8 cellular contexts compared by ENCODE assay signal in genomic region chr7:29955799-29956476, GRCh38. TPM values are rescaled to one million over a fixed set of nuclear protein-coding genes. Genes with fewer than 3 reads are reported as not detected.
A peak's percentile ranks its signal among the peaks of the same experiment; 100 is the strongest.
DNase-seq lines count a peak whose midpoint lies in the region; ATAC-seq, FAIRE-seq and TF ChIP-seq lines count a peak whose summit lies in the region.

No MANE protein-coding gene starts in this region.

- SMC1A ChIA-PET in GM12878 (lab: Charles Lee; ENCODE audit: uncharacterized antibody, unreplicated experiment): interaction anchor here (1.1 to 2.9 kb wide), 7 partner anchors 13 to 106 kb away, joined by 3 to 19 read pairs (median 4); no protein-coding TSS in a partner anchor

- H3K79me2 ChIP-seq in DOHH2 (ENCODE audit: control insufficient read depth, low read length): peaks cover 3% of the 10 kb centered on the region; the same call in 1 of the 2 replicates
- H3K79me2 ChIP-seq in GM12878 (ENCODE audit: control insufficient read depth, insufficient read depth, low read length): peaks cover 3% of the 10 kb centered on the region; the same call in 1 of the 2 replicates

- no peak for TF ChIP-seq EP300 in GM12878 (IDR thresholded peaks at IDR 0.05; ENCODE audit: borderline replicate concordance in 1 of 2, control insufficient read depth in 1 of 2, low read depth in 2 of 2, low read length in 2 of 2)

- H3K4me3 ChIP-seq in DOHH2 (ENCODE audit: low read length) (no peak overlapping the region), HL-60 (replicated peaks; ENCODE audit: insufficient read depth, low read length) (no peak overlapping the region), GM12878 (no peak overlapping the region), tibial artery (no peak overlapping the region)

- intact Hi-C loops in GM12878 (cut with micrococcal nuclease; ENCODE audit: unreplicated experiment): loop anchor here (2.0 kb wide), 1 partner anchor 107 kb away; no protein-coding TSS in a partner anchor
- intact Hi-C loops in tibial artery (cut with DNase I; ENCODE audit: low total_unique reads): no loop called here

- peak; percentile 58 to 88 for DNase-seq in HL-60 (ENCODE audit: low read depth in 1 of 2, low spot score in 1 of 2)
- no peak for DNase-seq in GM12878 (ENCODE audit: low read depth, low spot score)
- DNase-seq in SHP77 (lab: John Stamatoyannopoulos, UW): no peak
- DNase-seq in tibial artery: no peak
- no peak for DNase-seq in NCI-H2107 (lab: John Stamatoyannopoulos, UW)
- no peak for DNase-seq in NCI-H2171 (lab: John Stamatoyannopoulos, UW)

- TF ChIP-seq CTCF in DOHH2 (IDR thresholded peaks at IDR 0.05; ENCODE audit: low read depth, low read length, poor library complexity, severe bottlenecking) (peak; percentile 15), HL-60 (IDR thresholded peaks at IDR 0.05; ENCODE audit: insufficient read depth, low read length) (no peak), GM12878 (IDR thresholded peaks at IDR 0.05 in 2 of 3, conservative IDR thresholded peaks at IDR 0.05 in 1 of 3; ENCODE audit: control insufficient read depth in 2 of 3, extremely low read depth in 1 of 3, insufficient read depth in 1 of 3, low read depth in 3 of 3, low read length in 3 of 3) (no peak), tibial artery (IDR thresholded peaks at IDR 0.05) (no peak)

- H3F3A ChIP-seq in DOHH2 (ENCODE audit: control insufficient read depth, insufficient read depth): peaks cover 3% of the 10 kb centered on the region; the same call in 1 of the 2 replicates

- peak overlapping the region; percentile 37; the same call in 1 of the 2 replicates for H2AFZ ChIP-seq in GM12878 (ENCODE audit: control insufficient read depth, low read depth, low read length)

- ATAC-seq in GM19455 (IDR thresholded peaks at IDR 0.05; ENCODE audit: unreplicated experiment) (peak; percentile 63), GM12878 (peak; percentile 83)

- no peaks in the 10 kb centered on the region for H3K27me3 ChIP-seq in DOHH2 (ENCODE audit: control insufficient read depth, low read length)
- H3K27me3 ChIP-seq in HL-60 (ENCODE audit: insufficient read depth, poor library complexity, severe bottlenecking): no peaks in the 10 kb centered on the region
- no peaks in the 10 kb centered on the region for H3K27me3 ChIP-seq in GM12878 (replicated peaks in 1 of 2; ENCODE audit: control insufficient read depth in 2 of 2, insufficient read depth in 2 of 2, low read length in 1 of 2)
- H3K27me3 ChIP-seq in tibial artery: no peaks in the 10 kb centered on the region

- CTCF ChIA-PET in GM12878 (lab: Yijun Ruan, JAX): interaction anchor here (0.6 to 4.2 kb wide), 10 partner anchors 10 to 417 kb away, joined by 3 to 42 read pairs (median 4); no protein-coding TSS in a partner anchor

- BruUV-seq in GM12878 (replicated peaks; lab: Mats Ljungman, UMichigan): no TSS peak

- POLR2A ChIA-PET in GM12878 (lab: Charles Lee): interaction anchor here (1.5 kb wide), 1 partner anchor 73 kb away, joined by 4 read pairs; no protein-coding TSS in a partner anchor

- no peak for TF ChIP-seq POLR2A in GM12878 (IDR thresholded peaks at IDR 0.05; ENCODE audit: low read depth, low read length)

- RAD21 ChIA-PET in GM12878 (lab: Charles Lee; ENCODE audit: unreplicated experiment): interaction anchor here (0.9 to 2.4 kb wide), 4 partner anchors 75 to 119 kb away, joined by 3 to 14 read pairs (median 3); no protein-coding TSS in a partner anchor

- H3K9ac ChIP-seq in GM12878 (ENCODE audit: control insufficient read depth, insufficient read depth, low read length): no peak overlapping the region; the same call in 1 of the 2 replicates

- no peak for FAIRE-seq in GM12878 (lab: Jason Lieb, UNC)

- H3K27ac ChIP-seq in DOHH2 (ENCODE audit: low read depth, low read length) (no peak overlapping the region), HL-60 (replicated peaks) (no peak overlapping the region), GM12878 (ENCODE audit: control insufficient read depth, insufficient read depth) (peak overlapping the region; percentile 4), tibial artery (no peak overlapping the region)

- TF ChIP-seq RAD21 in GM12878 (IDR thresholded peaks at IDR 0.05; ENCODE audit: insufficient read depth, low read depth, low read length): peak; percentile 33

- H3K4me1 ChIP-seq in DOHH2 (ENCODE audit: control insufficient read depth, low read length): peaks cover 36% of the 10 kb centered on the region
- H3K4me1 ChIP-seq in GM12878 (ENCODE audit: control insufficient read depth, insufficient read depth, low read length): peaks cover 17% of the 10 kb centered on the region
- H3K4me1 ChIP-seq in tibial artery: peaks cover 0 to 7% (median 0%) of the 10 kb centered on the region in 4 donors

- whole genome bisulfite sequencing in GM12878 (ENCODE audit: insufficient coverage, insufficient replicate concordance, low lambda C conversion rate, missing lambda C conversion rate): 4% methylated on average over 7 of the region's 7 CpGs

- H3K9me3 ChIP-seq in DOHH2 (ENCODE audit: control insufficient read depth, insufficient read depth, low read length): peaks cover 9% of the 10 kb centered on the region; the same call in 1 of the 2 replicates
- peaks cover 3% of the 10 kb centered on the region; the same call in 1 of the 3 replicates for H3K9me3 ChIP-seq in GM12878 (replicated peaks; ENCODE audit: control insufficient read depth, insufficient read depth, low read length)
- H3K9me3 ChIP-seq in tibial artery: no peaks in the 10 kb centered on the region

- H3K4me2 ChIP-seq in DOHH2 (ENCODE audit: low read length) (peak overlapping the region; percentile 46), GM12878 (ENCODE audit: control insufficient read depth, insufficient read depth) (peak overlapping the region; percentile 62)

- in situ Hi-C loops in GM12878 (cut with MboI): no loop called here

- H4K20me1 ChIP-seq in DOHH2 (ENCODE audit: control insufficient read depth, insufficient read depth, low read depth, low read length) (no peaks in the 10 kb centered on the region), GM12878 (ENCODE audit: control insufficient read depth, insufficient read depth) (no peaks in the 10 kb centered on the region)

- H3K9me2 ChIP-seq in DOHH2 (replicated peaks; ENCODE audit: control insufficient read depth, low read length): no peaks in the 10 kb centered on the region

- peaks cover 49% of the 10 kb centered on the region for H3K36me3 ChIP-seq in DOHH2 (ENCODE audit: control insufficient read depth, low read length)
- H3K36me3 ChIP-seq in GM12878 (ENCODE audit: control insufficient read depth in 2 of 2, insufficient read depth in 2 of 2, low read length in 1 of 2): peaks cover 5 to 19% of the 10 kb centered on the region in 2 experiments; a peak in 3 of 4 replicates
- peaks cover 21 to 25% (median 23%) of the 10 kb centered on the region in 3 donors for H3K36me3 ChIP-seq in tibial artery

TF ChIP-seq in GM12878, 131 proteins besides CTCF, POLR2A, EP300 and RAD21 (continues in another document):
- TF ChIP-seq POLR2AphosphoS2 (IDR thresholded peaks at IDR 0.05; ENCODE audit: low read depth, low read length): no peak
- no peak for TF ChIP-seq YBX1 (IDR thresholded peaks at IDR 0.05)
- TF ChIP-seq PKNOX1 (IDR thresholded peaks at IDR 0.05): no peak
- TF ChIP-seq MTA3 (IDR thresholded peaks at IDR 0.05; ENCODE audit: borderline replicate concordance, low read length): no peak
- no peak for TF ChIP-seq MTA2 (IDR thresholded peaks at IDR 0.05; ENCODE audit: low read depth)
- no peak for TF ChIP-seq ZNF217 (IDR thresholded peaks at IDR 0.05)
- TF ChIP-seq RELB (IDR thresholded peaks at IDR 0.05; ENCODE audit: low read depth): no peak
- TF ChIP-seq TAF1 (IDR thresholded peaks at IDR 0.05; ENCODE audit: borderline replicate concordance, low read depth, low read length): no peak
- no peak for TF ChIP-seq TCF12 (IDR thresholded peaks at IDR 0.05; ENCODE audit: low read depth, low read length)
- TF ChIP-seq ZNF24 (IDR thresholded peaks at IDR 0.05): no peak

RNA-seq across cellular contexts. Expression of gene SCRN1, which starts 33.7 kb away (rescaled TPM):
- 27.7 and 29.9 TPM in 2 replicates for total RNA-seq in GM12878 (2013; cell fraction: nucleolus; rRNA removed)
- total RNA-seq in GM12878 (2014; rRNA removed) (39.5 and 44.1 TPM in 2 replicates), GM12878 (2014; rRNA removed; fragmentation: Illumina TruSeq; extraction: Trizol) (41.6 and 41.9 TPM in 2 replicates), GM12878 (2021) (67.6 and 68.5 TPM in 2 replicates)
- polyA plus RNA-seq in GM12878 (2011; ENCODE audit: low read depth): 28.2 TPM
- polyA plus RNA-seq in GM12878 (2011; rRNA removed) (41.7 and 46.7 TPM in 2 replicates), GM12878 (2014; fragmentation: Illumina TruSeq; extraction: Trizol) (51.3 and 51.5 TPM in 2 replicates), GM12878 (2014; fragmentation: Nextera tagmentation; extraction: Ambion mirVana) (10 to 100 TPM; 11.1 to 13.4 TPM), GM12878 (2014; rRNA removed) (33.0 and 36.7 TPM in 2 replicates), GM12878 (2016; fragmentation: Nextera tagmentation; extraction: Ambion mirVana) (10 to 100 TPM; 42.7 to 49.2 TPM)
- polyA plus RNA-seq in GM12878 (2011; cell fraction: cytosol; rRNA removed): 28.1 and 34.2 TPM in 2 replicates
- 25.7 and 30.3 TPM in 2 replicates for polyA plus RNA-seq in GM12878 (2011; cell fraction: nucleus; rRNA removed)
- 31.1 and 38.9 TPM in 2 replicates for polyA plus RNA-seq in GM12878 (2012)
- 52.3 and 54.2 TPM in 2 replicates for polyA minus RNA-seq in GM12878 (2011; rRNA and poly(A)+ RNA removed)
- polyA minus RNA-seq in GM12878 (2011; cell fraction: cytosol; rRNA and poly(A)+ RNA removed): 17.8 and 18.6 TPM in 2 replicates
- 10.2 and 11.3 TPM in 2 replicates for polyA minus RNA-seq in GM12878 (2011; cell fraction: nucleus; rRNA and poly(A)+ RNA removed)

Comparison
In these comparisons a context has a peak if more than half of its experiments do, and no peak if none do; other contexts are left out.
1. DNase-seq: peak in HL-60 (2 of 2); none in GM12878 (single experiment), SHP77 (0 of 2), tibial artery (0 of 2), NCI-H2107 (single experiment) and NCI-H2171 (single experiment).